Comparison of ENCODE assay signal across 1 cellular context in the genomic region with DNA sequence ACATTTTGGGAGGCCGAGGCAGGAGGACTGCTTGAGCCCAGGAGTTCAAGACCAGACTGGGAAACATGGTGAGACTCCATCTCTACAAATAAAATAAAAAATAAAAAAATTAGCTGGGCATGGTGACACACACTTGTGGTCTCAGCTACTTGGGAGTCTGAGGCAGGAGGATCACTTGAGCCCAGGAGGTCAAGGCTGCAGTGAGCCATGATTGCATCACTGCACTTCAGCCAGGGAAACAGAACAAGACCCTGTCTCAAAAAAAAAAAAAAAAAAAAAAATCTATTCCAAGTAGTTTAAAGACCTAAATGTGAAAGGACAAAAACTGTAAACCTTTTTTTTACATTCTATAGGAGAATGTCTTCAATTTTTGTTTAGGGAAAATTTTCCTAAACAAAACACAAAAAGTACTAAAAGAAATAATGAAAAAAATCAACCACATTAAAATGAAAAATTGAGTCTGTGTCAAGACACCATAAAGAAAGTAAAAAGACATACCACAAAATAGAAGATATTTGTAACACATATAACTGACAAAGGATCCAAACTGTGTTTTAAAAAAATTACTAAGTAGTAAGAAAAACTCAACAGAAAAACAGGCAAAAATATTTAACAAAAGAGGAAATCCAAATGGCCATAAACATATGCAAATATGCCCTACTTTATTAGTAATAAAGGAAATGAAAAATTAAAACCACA.
TF ChIP-seq lines count a peak whose summit lies in the region.

No MANE protein-coding gene starts in this region.

TF ChIP-seq in HepG2, 621 proteins besides CTCF, POLR2A, EP300 and RAD21:
- no peak for TF ChIP-seq NFATC3 (CRISPR knock-in tag; IDR thresholded peaks at IDR 0.05)
- TF ChIP-seq, protein P1, sequence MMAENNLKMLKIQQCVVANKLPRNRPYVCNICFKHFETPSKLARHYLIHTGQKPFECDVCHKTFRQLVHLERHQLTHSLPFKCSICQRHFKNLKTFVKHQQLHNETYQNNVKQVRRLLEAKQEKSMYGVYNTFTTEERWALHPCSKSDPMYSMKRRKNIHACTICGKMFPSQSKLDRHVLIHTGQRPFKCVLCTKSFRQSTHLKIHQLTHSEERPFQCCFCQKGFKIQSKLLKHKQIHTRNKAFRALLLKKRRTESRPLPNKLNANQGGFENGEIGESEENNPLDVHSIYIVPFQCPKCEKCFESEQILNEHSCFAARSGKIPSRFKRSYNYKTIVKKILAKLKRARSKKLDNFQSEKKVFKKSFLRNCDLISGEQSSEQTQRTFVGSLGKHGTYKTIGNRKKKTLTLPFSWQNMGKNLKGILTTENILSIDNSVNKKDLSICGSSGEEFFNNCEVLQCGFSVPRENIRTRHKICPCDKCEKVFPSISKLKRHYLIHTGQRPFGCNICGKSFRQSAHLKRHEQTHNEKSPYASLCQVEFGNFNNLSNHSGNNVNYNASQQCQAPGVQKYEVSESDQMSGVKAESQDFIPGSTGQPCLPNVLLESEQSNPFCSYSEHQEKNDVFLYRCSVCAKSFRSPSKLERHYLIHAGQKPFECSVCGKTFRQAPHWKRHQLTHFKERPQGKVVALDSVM (CRISPR knock-in tag; IDR thresholded peaks at IDR 0.05): peak; percentile 74
TF ChIP-seq in HepG2: peak in this region for 1.
